17 cellular contexts compared by ENCODE assay signal in the genomic region with DNA sequence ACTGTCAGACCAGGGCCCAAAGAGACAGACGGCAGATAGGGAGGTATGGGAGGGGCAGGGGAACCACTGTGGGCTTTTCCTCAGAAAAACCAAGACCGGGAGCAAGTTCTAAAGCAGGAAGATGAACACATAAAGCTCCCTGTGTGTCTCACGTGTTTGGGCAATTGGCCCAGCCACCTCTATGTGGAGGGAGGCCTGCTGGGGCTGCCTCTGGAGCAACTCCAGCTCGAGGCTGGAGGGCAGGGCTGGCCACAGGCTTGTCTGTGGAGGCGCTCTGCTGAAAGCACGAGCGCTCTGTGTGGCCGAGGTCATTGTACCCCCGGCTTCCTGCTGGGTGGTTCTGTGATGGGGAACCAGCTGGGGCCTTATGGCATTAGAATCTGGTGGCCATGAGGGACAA. TPM values are rescaled to one million over a fixed set of nuclear protein-coding genes. Genes with fewer than 3 reads are reported as not detected.
DNase-seq lines count a peak whose midpoint lies in the region; ATAC-seq and TF ChIP-seq lines count a peak whose summit lies in the region.
"Had no signal": no experiment of that assay in that cellular context is flagged by ENCODE, and none has a peak within 500 bp of the region (broad histone marks: within the 10 kb centered on the region; RNA-seq: fewer than 3 reads in every experiment).

No MANE protein-coding gene starts in this region.

- BruUV-seq in A673 (replicated peaks; lab: Mats Ljungman, UMichigan) = no TSS peak

- peak in 3 of 4 donors; percentile 51 to 66 (median 60) for ATAC-seq in heart left ventricle
- ATAC-seq in naive thymus-derived CD8-positive, alpha-beta T cell = no peak
- no peak for ATAC-seq in HG02981 (IDR thresholded peaks at IDR 0.05; ENCODE audit: unreplicated experiment)
- ATAC-seq in GM18868 (IDR thresholded peaks at IDR 0.05; ENCODE audit: unreplicated experiment) = no peak
- ATAC-seq: gastrocnemius medialis, mucosa of descending colon had no signal

- H3K4me1 ChIP-seq in heart left ventricle (no peaks in the 10 kb centered on the region), A673 (ENCODE audit: insufficient read depth, low read length, poor library complexity, severe bottlenecking) (no peaks in the 10 kb centered on the region)
- H3K4me1 ChIP-seq: gastrocnemius medialis had no signal

- H3K27me3 Mint-ChIP-seq in naive thymus-derived CD8-positive, alpha-beta T cell = no peaks in the 10 kb centered on the region

- peak overlapping the region in 6 of 10 donors; percentile 5 to 83 (median 22) for H3K27ac Mint-ChIP-seq in naive thymus-derived CD8-positive, alpha-beta T cell

- H3K4me1 Mint-ChIP-seq in naive thymus-derived CD8-positive, alpha-beta T cell = peaks cover 14 to 34% (median 30%) of the 10 kb centered on the region in 4 donors

- TF ChIP-seq CTCF in heart left ventricle (IDR thresholded peaks at IDR 0.05) (no peak), A673 (conservative IDR thresholded peaks at IDR 0.05; ENCODE audit: low read depth, low read length) (no peak)

- no peak overlapping the region for H3K4me3 Mint-ChIP-seq in naive thymus-derived CD8-positive, alpha-beta T cell

- H3K27me3 ChIP-seq in heart left ventricle (no peaks in the 10 kb centered on the region), A673 (replicated peaks; ENCODE audit: insufficient read depth, low read depth, low read length, poor library complexity) (no peaks in the 10 kb centered on the region)
- H3K27me3 ChIP-seq: gastrocnemius medialis had no signal

- CTCF ChIA-PET in A673 (lab: Charles Lee) = no interaction called here

- intact Hi-C loops in heart left ventricle (cut with DNase I) = no loop called here
- intact Hi-C loops in cardiac septum (cut with DNase I) = no loop called here
- intact Hi-C loops in A673 (cut with micrococcal nuclease; ENCODE audit: unreplicated experiment) = no loop called here

- H3K9me3 ChIP-seq in heart left ventricle (peaks cover 0 to 14% (median 0%) of the 10 kb centered on the region in 12 donors), A673 (ENCODE audit: low read depth, low read length, poor library complexity, severe bottlenecking) (no peaks in the 10 kb centered on the region)
- H3K9me3 ChIP-seq: gastrocnemius medialis, mucosa of descending colon, SK-N-SH had no signal

- H3K36me3 ChIP-seq in heart left ventricle (peaks cover 0 to 74% (median 59%) of the 10 kb centered on the region in 9 donors), A673 (ENCODE audit: insufficient read depth, low read length, poor library complexity, severe bottlenecking) (peaks cover 22% of the 10 kb centered on the region)

- no peak for DNase-seq in heart left ventricle
- DNase-seq in cardiac septum (ENCODE audit: low spot score) = no peak
- DNase-seq in naive thymus-derived CD8-positive, alpha-beta T cell = no peak
- no peak for DNase-seq in EL
- no peak for DNase-seq in A673 (ENCODE audit: low spot score)
- DNase-seq: activated naive CD4-positive, alpha-beta T cell treated with anti-CD3 and anti-CD28 coated beads, Interleukin-2, amount 50 U/mL, for 16 hours; dermis blood vessel endothelial cell; erythroblast; gastrocnemius medialis; GOT3; mucosa of descending colon; NCI-H2081 treated with DMSO at 0.1 percent for 48 hours; NCI-H510A; SK-N-SH had no signal

- H3K4me3 ChIP-seq in heart left ventricle = no peak overlapping the region
- no peak overlapping the region for H3K4me3 ChIP-seq in A673 (ENCODE audit: low read depth, low read length, poor library complexity, severe bottlenecking)
- H3K4me3 ChIP-seq: gastrocnemius medialis, mucosa of descending colon had no signal

- TF ChIP-seq POLR2A in heart left ventricle (IDR thresholded peaks at IDR 0.05) = no peak

- peaks cover 0 to 43% (median 20%) of the 10 kb centered on the region in 9 donors for H3K9me3 Mint-ChIP-seq in naive thymus-derived CD8-positive, alpha-beta T cell

- POLR2A ChIA-PET in naive thymus-derived CD8-positive, alpha-beta T cell (lab: Charles Lee) = interaction anchor here (0.9 kb wide), 1 partner anchor 11 kb away, joined by 3 read pairs; no protein-coding TSS in a partner anchor
- POLR2A ChIA-PET in A673 (lab: Charles Lee; ENCODE audit: low non-redundant PET) = no interaction called here

- H3K27ac ChIP-seq in heart left ventricle (no peak overlapping the region), cingulate gyrus (ENCODE audit: low read depth, low read length) (peak overlapping the region; percentile 60), A673 (ENCODE audit: low read depth, low read length, poor library complexity, severe bottlenecking) (no peak overlapping the region)
- H3K27ac ChIP-seq: gastrocnemius medialis had no signal

- WGBS in heart left ventricle, 4 donors = 70 to 83% (median 79%) methylated on average over 9 of the region's 9 CpGs

- H3K36me3 Mint-ChIP-seq in naive thymus-derived CD8-positive, alpha-beta T cell = peaks cover 16 to 61% (median 59%) of the 10 kb centered on the region in 3 donors

RNA-seq across cellular contexts. Expression of gene TRAFD1, which starts 36.4 kb away (rescaled TPM):
- total RNA-seq in heart left ventricle (10 to 100 TPM; 17.0 to 84.7 (median 26.4) TPM), cardiac septum (32.3 TPM), A673 (2021) (35.2 and 37.8 TPM in 2 replicates)
- 10 to 100 TPM in 1 of 2 donors, 1 to 10 TPM in 1; 6.7 to 22.3 TPM for polyA plus RNA-seq in heart left ventricle
- total RNA-seq in naive thymus-derived CD8-positive, alpha-beta T cell = 10 to 100 TPM; 36.1 to 38.4 TPM
- 10 to 100 TPM; 32.5 to 57.6 (median 55.9) TPM for polyA plus RNA-seq in naive thymus-derived CD8-positive, alpha-beta T cell

RNA-seq across cellular contexts. Expression of gene NAA25, which starts 53.1 kb away (rescaled TPM):
- total RNA-seq in heart left ventricle (10 to 100 TPM in 8 of 9 donors, 1 to 10 TPM in 1; 9.1 to 25.9 (median 18.5) TPM), cardiac septum (23.1 TPM), A673 (2021) (67.4 and 70.5 TPM in 2 replicates)
- polyA plus RNA-seq in heart left ventricle = 1 to 10 TPM; 5.0 to 7.7 TPM
- total RNA-seq in naive thymus-derived CD8-positive, alpha-beta T cell = 10 to 100 TPM; 37.3 to 44.0 TPM
- 10 to 100 TPM in 1 of 3 donors, 1 to 10 TPM in 2; 8.7 to 17.3 (median 8.9) TPM for polyA plus RNA-seq in naive thymus-derived CD8-positive, alpha-beta T cell

Comparison
In these comparisons a context has a peak if more than half of its experiments do, and no peak if none do; other contexts are left out.
1. ATAC-seq: peak in heart left ventricle (3 of 4); none in naive thymus-derived CD8-positive, alpha-beta T cell (0 of 2), HG02981 (single experiment) and GM18868 (single experiment).